12 cellular contexts compared by ENCODE assay signal in genomic region chr4:832536-832935, GRCh38. TPM values are rescaled to one million over a fixed set of nuclear protein-coding genes. Genes with fewer than 3 reads are reported as not detected.
"Had no signal": no experiment of that assay in that cellular context is flagged by ENCODE, and none has a peak within 500 bp of the region (broad histone marks: within the 10 kb centered on the region; RNA-seq: fewer than 3 reads in every experiment).

No MANE protein-coding gene starts in this region.

- ATAC-seq: psoas muscle, right lobe of liver had no signal

- H3K27ac Mint-ChIP-seq: memory B cell, mesothelial cell of epicardium, nephron had no signal

- H3K36me3 Mint-ChIP-seq: mesothelial cell of epicardium had no signal

- DNase-seq: effector CD4-positive, alpha-beta T cell; foreskin melanocyte; kidney glomerular epithelial cell; retina; stimulated activated CD4-positive, alpha-beta T cell treated with anti-CD3 and anti-CD28 coated beads, Interleukin-12 subunit alpha, Interleukin-12 subunit beta, amount 100 ng/mL, for 4 hours; tibial artery had no signal

- H3K4me3 Mint-ChIP-seq: memory B cell, mesothelial cell of epicardium, nephron had no signal

RNA-seq across cellular contexts. Expression of gene CPLX1, which starts 6.6 kb away (rescaled TPM):
- total RNA-seq: skeletal muscle tissue had no signal
